ENCODE assay signal across 14 cellular contexts in genomic region chr3:125059488-125060245, GRCh38. TPM values are rescaled to one million over a fixed set of nuclear protein-coding genes. Genes with fewer than 3 reads are reported as not detected.
DNase-seq lines count a peak whose midpoint lies in the region; ATAC-seq and TF ChIP-seq lines count a peak whose summit lies in the region.
"Had no signal": no experiment of that assay in that cellular context is flagged by ENCODE, and none has a peak within 500 bp of the region (broad histone marks: within the 10 kb centered on the region; RNA-seq: fewer than 3 reads in every experiment).

No MANE protein-coding gene starts in this region.

- ATAC-seq in GM21529 (IDR thresholded peaks at IDR 0.05; ENCODE audit: unreplicated experiment) (no peak), HG03439 (IDR thresholded peaks at IDR 0.05; ENCODE audit: unreplicated experiment) (no peak)

- peaks cover 6 to 10% of the 10 kb centered on the region in 2 donors for H3K4me1 Mint-ChIP-seq in immature natural killer cell

- 68% methylated on average over 5 of the region's 7 CpGs for WGBS in esophagus muscularis mucosa

- no peaks in the 10 kb centered on the region for H3K9me3 Mint-ChIP-seq in immature natural killer cell

- no peak for TF ChIP-seq POLR2A in esophagus muscularis mucosa (IDR thresholded peaks at IDR 0.05; ENCODE audit: low read depth)

- no peak overlapping the region for H3K27ac Mint-ChIP-seq in immature natural killer cell
- H3K27ac Mint-ChIP-seq: activated naive CD8-positive, alpha-beta T cell had no signal

- H3K27ac ChIP-seq in esophagus muscularis mucosa (replicated peaks in 1 of 4): peak overlapping the region in 3 of 4 donors; percentile 83 to 96 (median 96)
- H3K27ac ChIP-seq: coronary artery, PC-9 had no signal

- H3K4me3 ChIP-seq in esophagus muscularis mucosa: no peak overlapping the region
- H3K4me3 ChIP-seq: coronary artery, PC-9 had no signal

- no peak for TF ChIP-seq EP300 in esophagus muscularis mucosa (IDR thresholded peaks at IDR 0.05)

- H3K36me3 ChIP-seq in esophagus muscularis mucosa: no peaks in the 10 kb centered on the region

- H3K4me1 ChIP-seq in esophagus muscularis mucosa: peaks cover 62 to 70% (median 64%) of the 10 kb centered on the region in 4 donors

- DNase-seq in AG08395 (ENCODE audit: low spot score): peak; percentile 31
- DNase-seq in ELR (ENCODE audit: low read depth): peak; percentile 73
- DNase-seq in NCI-H2196 treated with DMSO at 0.1 percent for 48 hours (lab: John Stamatoyannopoulos, UW; ENCODE audit: unreplicated experiment): peak; percentile 63
- no peak for DNase-seq in esophagus muscularis mucosa (ENCODE audit: extremely low spot score)
- no peak for DNase-seq in NCI-H2107 (lab: John Stamatoyannopoulos, UW)
- DNase-seq in immature natural killer cell: no peak
- DNase-seq: foreskin melanocyte, H7, NCI-H1694, PC-9 had no signal

- no peak overlapping the region for H3K4me3 Mint-ChIP-seq in immature natural killer cell
- H3K4me3 Mint-ChIP-seq: activated naive CD8-positive, alpha-beta T cell had no signal

- no peaks in the 10 kb centered on the region for H3K9me3 ChIP-seq in esophagus muscularis mucosa

- H3K27me3 ChIP-seq in esophagus muscularis mucosa: no peaks in the 10 kb centered on the region

- intact Hi-C loops in esophagus muscularis mucosa (cut with DNase I): loop anchor here (5.0 to 10.0 kb wide), 2 partner anchors 83 to 315 kb away; partner anchors contain the start of gene ZNF148

- H3K36me3 Mint-ChIP-seq in immature natural killer cell: peaks cover 0 to 8% (median 0%) of the 10 kb centered on the region in 3 donors
- H3K36me3 Mint-ChIP-seq: activated naive CD8-positive, alpha-beta T cell had no signal

- peak in 1 of 3 experiments; percentile 5 for TF ChIP-seq CTCF in esophagus muscularis mucosa (IDR thresholded peaks at IDR 0.05)

- peaks cover 6 to 13% (median 11%) of the 10 kb centered on the region in 3 donors for H3K27me3 Mint-ChIP-seq in immature natural killer cell (ENCODE audit: low read depth in 3 of 3)

RNA-seq across cellular contexts. Expression of gene HEG1, which starts 3.9 kb away (rescaled TPM):
- total RNA-seq in esophagus muscularis mucosa: 10 to 100 TPM; 47.8 to 91.7 (median 76.8) TPM
- 10 to 100 TPM in 1 of 3 donors, 1 to 10 TPM in 2; 2.1 to 12.1 (median 4.9) TPM for polyA plus RNA-seq in immature natural killer cell

Comparison
In these comparisons a context has a peak if more than half of its experiments do, and no peak if none do; other contexts are left out.
1. DNase-seq: peak in AG08395 (single experiment), ELR (single experiment) and NCI-H2196 treated with DMSO at 0.1 percent for 48 hours (single experiment); none in esophagus muscularis mucosa (single experiment), NCI-H2107 (single experiment) and immature natural killer cell (0 of 3).